Comparison of ENCODE assay signal across 7 cellular contexts in the genomic region with DNA sequence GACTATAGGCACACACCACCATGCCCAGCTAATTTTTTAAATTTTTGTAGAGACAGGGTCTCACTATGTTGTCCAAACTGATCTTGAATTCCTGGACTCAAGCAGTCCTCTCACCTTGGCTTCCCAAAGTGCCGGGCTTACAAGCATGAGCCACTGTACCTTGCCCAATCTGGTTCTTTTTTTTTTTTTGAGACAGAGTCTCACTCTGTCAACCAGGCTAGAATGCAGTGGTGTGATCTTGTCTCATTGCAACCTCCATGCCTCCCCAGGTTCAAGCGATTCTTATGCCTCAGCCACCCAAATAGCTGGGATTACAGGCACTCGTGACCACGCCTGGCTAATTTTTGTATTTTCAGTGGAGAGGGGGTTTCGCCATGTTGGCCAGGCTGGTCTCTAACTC.
"Had no signal": no experiment of that assay in that cellular context is flagged by ENCODE, and none has a peak within 500 bp of the region (broad histone marks: within the 10 kb centered on the region; RNA-seq: fewer than 3 reads in every experiment).

No MANE protein-coding gene starts in this region.

- H3K9me3 ChIP-seq: HAP-1 had no signal

- H3K27ac ChIP-seq: GM23248 had no signal

- DNase-seq: GM23248, GOT3, H7, HFFc6 had no signal

- H3K9ac ChIP-seq: GM23248 had no signal

- H3K4me1 ChIP-seq: HAP-1 had no signal

- ATAC-seq: HCT116 had no signal

- H3K4me3 ChIP-seq: GM23248, HAP-1, K562 had no signal
